8 cellular contexts compared by ENCODE assay signal in genomic region chr12:57904848-57905811, GRCh38. TPM values are rescaled to one million over a fixed set of nuclear protein-coding genes. Genes with fewer than 3 reads are reported as not detected.
DNase-seq lines count a peak whose midpoint lies in the region; ATAC-seq and TF ChIP-seq lines count a peak whose summit lies in the region.

No MANE protein-coding gene starts in this region.

- no peaks in the 10 kb centered on the region for H3K9me3 ChIP-seq in OCI-LY3 (ENCODE audit: insufficient read depth, low read length)

- H3K4me3 ChIP-seq in OCI-LY3 (ENCODE audit: low read length): peak overlapping the region; percentile 70
- no peak overlapping the region for H3K4me3 ChIP-seq in epithelial cell of esophagus (ENCODE audit: low read length)

- peak overlapping the region; percentile 38 for H3K9ac ChIP-seq in OCI-LY3 (ENCODE audit: low read length)

- no peak overlapping the region for H3K27ac ChIP-seq in OCI-LY3 (ENCODE audit: low read length)

- TF ChIP-seq RAD21 in Ishikawa (IDR thresholded peaks at IDR 0.05; ENCODE audit: low read depth): peak; percentile 100

- peak; percentile 93 for ATAC-seq in GM21529 (IDR thresholded peaks at IDR 0.05; ENCODE audit: unreplicated experiment)

- peaks cover 12% of the 10 kb centered on the region for H3K4me1 ChIP-seq in OCI-LY3 (ENCODE audit: low read length)

- no peak for TF ChIP-seq EP300 in Ishikawa (IDR thresholded peaks at IDR 0.05; ENCODE audit: borderline replicate concordance)

- peak; percentile 100 for TF ChIP-seq CTCF in OCI-LY3 (IDR thresholded peaks at IDR 0.05; ENCODE audit: low read depth, low read length)
- peak; percentile 100 for TF ChIP-seq CTCF in epithelial cell of esophagus (IDR thresholded peaks at IDR 0.05; ENCODE audit: insufficient read depth, low read depth, low read length, missing control alignments)

- peak overlapping the region; percentile 84 for H3K4me2 ChIP-seq in OCI-LY3 (ENCODE audit: low read length)

- H3K79me2 ChIP-seq in OCI-LY3 (ENCODE audit: low read length): no peaks in the 10 kb centered on the region

- peak overlapping the region; percentile 96 for H2AFZ ChIP-seq in OCI-LY3 (ENCODE audit: low read depth, low read length)

- DNase-seq in DMS153 (lab: John Stamatoyannopoulos, UW): peak; percentile 93
- DNase-seq in activated CD8-positive, alpha-beta memory T cell treated with anti-CD3 and anti-CD28 coated beads, Interleukin-2, amount 50 U/mL, for 24 hours (ENCODE audit: extremely low read depth): peak; percentile 68
- DNase-seq in epithelial cell of esophagus (ENCODE audit: low read depth): peak; percentile 87
- DNase-seq in myocyte (ENCODE audit: low read depth): peak; percentile 89
- DNase-seq in stimulated activated CD8-positive, alpha-beta memory T cell treated with anti-CD3 and anti-CD28 coated beads, Interleukin-7, amount 100 ng/mL, for 48 hours (ENCODE audit: extremely low read depth in 1 of 2, low read depth in 1 of 2): peak; percentile 47 to 64

- no peaks in the 10 kb centered on the region for H3K36me3 ChIP-seq in OCI-LY3 (replicated peaks; ENCODE audit: low read depth, low read length)

- no peaks in the 10 kb centered on the region for H3K27me3 ChIP-seq in OCI-LY3 (ENCODE audit: low read depth, low read length)

- H4K20me1 ChIP-seq in OCI-LY3 (ENCODE audit: insufficient read depth, low read length): no peaks in the 10 kb centered on the region

TF ChIP-seq in Ishikawa, 13 proteins besides CTCF, POLR2A, EP300 and RAD21:
- TF ChIP-seq TCF12 (IDR thresholded peaks at IDR 0.05; ENCODE audit: low read depth): peak; percentile 51; the same call in 1 of the 2 replicates
- no peak for TF ChIP-seq ZBTB7A (IDR thresholded peaks at IDR 0.05; ENCODE audit: low read depth)
- TF ChIP-seq TEAD4 (IDR thresholded peaks at IDR 0.05): peak; percentile 45; the same call in 1 of the 2 replicates
- TF ChIP-seq YY1 (IDR thresholded peaks at IDR 0.05; ENCODE audit: low read depth): peak; percentile 75
- TF ChIP-seq NFIC (IDR thresholded peaks at IDR 0.05): peak; percentile 35; the same call in 1 of the 2 replicates
- no peak for TF ChIP-seq REST (IDR thresholded peaks at IDR 0.05; ENCODE audit: low read depth)
- TF ChIP-seq FOXM1 (IDR thresholded peaks at IDR 0.05; ENCODE audit: borderline replicate concordance, low read depth): peak; percentile 45; the same call in 1 of the 2 replicates
- no peak for TF ChIP-seq EGR1 (IDR thresholded peaks at IDR 0.05)
- no peak for TF ChIP-seq TAF1 (IDR thresholded peaks at IDR 0.05; ENCODE audit: low read depth)
- TF ChIP-seq USF1 (IDR thresholded peaks at IDR 0.05): peak; percentile 91
- no peak for TF ChIP-seq CREB1 (IDR thresholded peaks at IDR 0.05; ENCODE audit: low read depth)
- TF ChIP-seq MAX (IDR thresholded peaks at IDR 0.05): peak; percentile 99
- 0 out of 2 replicates have a peak, but pooled peaks have one; percentile 13 for TF ChIP-seq CEBPB (IDR thresholded peaks at IDR 0.05)

RNA-seq across cellular contexts. Expression of gene ATP23, which starts 36.2 kb away (rescaled TPM):
- 4.1 and 7.0 TPM in 2 replicates for total RNA-seq in myocyte
- polyA plus RNA-seq in myocyte (2012): 3.4 TPM

RNA-seq across cellular contexts. Expression of gene CTDSP2, which starts 58.6 kb away (rescaled TPM):
- 37.9 and 43.4 TPM in 2 replicates for total RNA-seq in myocyte
- 72.8 TPM for polyA plus RNA-seq in myocyte (2012)
